ENCODE assay signal across 35 cellular contexts in genomic region chr13:22168437-22168836, GRCh38.
"Had no signal": no experiment of that assay in that cellular context is flagged by ENCODE, and none has a peak within 500 bp of the region (broad histone marks: within the 10 kb centered on the region; RNA-seq: fewer than 3 reads in every experiment).

No MANE protein-coding gene starts in this region.

- H3K27me3 ChIP-seq: adrenal gland, body of pancreas, brain microvascular endothelial cell, breast epithelium had no signal

- H3K36me3 ChIP-seq: adrenal gland, brain microvascular endothelial cell, breast epithelium had no signal

- H3K4me3 Mint-ChIP-seq: activated B cell treated with CpG ODN at 0.5 μM for 24 hours; activated CD4-positive, alpha-beta memory T cell treated with anti-CD3 and anti-CD28 coated beads for 36 hours; activated CD4-positive, alpha-beta T cell treated with anti-CD3 and anti-CD28 coated beads, Interleukin-2, amount 10 ng/mL, durations not matched to agents 24 days and 14 days; activated CD8-positive, alpha-beta T cell treated with anti-CD3 and anti-CD28 coated beads for 36 hours; activated naive CD4-positive, alpha-beta T cell treated with anti-CD3 and anti-CD28 coated beads for 36 hours; activated naive CD8-positive, alpha-beta T cell treated with anti-CD3 and anti-CD28 coated beads for 36 hours; activated T-cell treated with anti-CD3 and anti-CD28 coated beads, Interleukin-2, amount 50 U/mL, for 4 hours; activated T-cell treated with anti-CD3 and anti-CD28 coated beads, Interleukin-2, amount 50 U/mL, for 72 hours; activated T-helper 1 cell treated with anti-CD3 and anti-CD28 coated beads, Interleukin-12 subunit alpha, Interleukin-12 subunit beta, Interleukin-2, Interleukin-4 antibody, amounts not matched to agents 30 ng/mL and 10 ng/mL and 1 ng/mL, durations not matched to agents 14 hours and 24 hours and 36 hours; activated T-helper 17 cell treated with anti-CD3 and anti-CD28 coated beads, Interleukin-2, amount 50 U/mL, for 72 hours; T-helper 1 cell treated with Interleukin-12 subunit alpha and Interleukin-12 subunit beta and Interleukin-4 antibody, amounts not matched to agents 30 μg/mL and 1 μg/mL, for 36 hours; T-helper 2 cell treated with Interferon-gamma antibody and Interleukin-4, amounts not matched to agents 5 μg/mL and 100 μg/mL, for 36 hours had no signal

- H3K27ac Mint-ChIP-seq: activated B cell treated with CpG ODN at 0.5 μM for 24 hours; activated CD4-positive, alpha-beta memory T cell treated with anti-CD3 and anti-CD28 coated beads for 36 hours; activated CD4-positive, alpha-beta T cell treated with anti-CD3 and anti-CD28 coated beads, Interleukin-2, amount 10 ng/mL, durations not matched to agents 24 days and 14 days; activated CD8-positive, alpha-beta T cell treated with anti-CD3 and anti-CD28 coated beads for 36 hours; activated naive CD4-positive, alpha-beta T cell treated with anti-CD3 and anti-CD28 coated beads for 36 hours; activated naive CD4-positive, alpha-beta T cell treated with anti-CD3 and anti-CD28 coated beads, Interleukin-2, amount 50 U/mL, for 72 hours; activated naive CD8-positive, alpha-beta T cell treated with anti-CD3 and anti-CD28 coated beads for 36 hours; activated T-cell treated with anti-CD3 and anti-CD28 coated beads, Interleukin-2, amount 50 U/mL, for 72 hours; activated T-helper 1 cell treated with anti-CD3 and anti-CD28 coated beads, Interleukin-12 subunit alpha, Interleukin-12 subunit beta, Interleukin-2, Interleukin-4 antibody, amounts not matched to agents 30 ng/mL and 10 ng/mL and 1 ng/mL, durations not matched to agents 14 hours and 24 hours and 36 hours; activated T-helper 17 cell treated with anti-CD3 and anti-CD28 coated beads, Interleukin-2, amount 50 U/mL, for 72 hours; T-helper 1 cell treated with Interleukin-12 subunit alpha and Interleukin-12 subunit beta and Interleukin-4 antibody, amounts not matched to agents 30 μg/mL and 1 μg/mL, for 36 hours; T-helper 2 cell treated with Interferon-gamma antibody and Interleukin-4, amounts not matched to agents 5 μg/mL and 100 μg/mL, for 36 hours had no signal

- H3K36me3 Mint-ChIP-seq: activated CD4-positive, alpha-beta memory T cell treated with anti-CD3 and anti-CD28 coated beads for 36 hours had no signal

- H3K27me3 Mint-ChIP-seq: activated B cell treated with CpG ODN at 0.5 μM for 24 hours; activated CD4-positive, alpha-beta memory T cell treated with anti-CD3 and anti-CD28 coated beads for 36 hours; activated CD8-positive, alpha-beta T cell treated with anti-CD3 and anti-CD28 coated beads for 36 hours; activated naive CD8-positive, alpha-beta T cell treated with anti-CD3 and anti-CD28 coated beads for 36 hours; activated T-helper 17 cell treated with anti-CD3 and anti-CD28 coated beads, Interleukin-2, amount 50 U/mL, for 72 hours had no signal

- ATAC-seq: activated CD8-positive, alpha-beta T cell treated with anti-CD3 and anti-CD28 coated beads for 36 hours; activated naive CD4-positive, alpha-beta T cell treated with anti-CD3 and anti-CD28 coated beads, Interleukin-2, amount 50 U/mL, for 72 hours; activated T-cell treated with anti-CD3 and anti-CD28 coated beads, Interleukin-2, amount 50 U/mL, for 4 hours; activated T-cell treated with anti-CD3 and anti-CD28 coated beads, Interleukin-2, amount 50 U/mL, for 72 hours; activated T-helper 17 cell treated with anti-CD3 and anti-CD28 coated beads, Interleukin-2, amount 50 U/mL, for 72 hours; body of pancreas had no signal

- H3K4me3 ChIP-seq: adrenal gland, body of pancreas, breast epithelium had no signal

- H3K9me3 Mint-ChIP-seq: activated CD4-positive, alpha-beta memory T cell treated with anti-CD3 and anti-CD28 coated beads for 36 hours; activated CD8-positive, alpha-beta T cell treated with anti-CD3 and anti-CD28 coated beads for 36 hours; activated naive CD4-positive, alpha-beta T cell treated with anti-CD3 and anti-CD28 coated beads for 36 hours; activated T-helper 1 cell treated with anti-CD3 and anti-CD28 coated beads, Interleukin-12 subunit alpha, Interleukin-12 subunit beta, Interleukin-2, Interleukin-4 antibody, amounts not matched to agents 30 ng/mL and 10 ng/mL and 1 ng/mL, durations not matched to agents 14 hours and 24 hours and 36 hours; T-helper 2 cell treated with Interferon-gamma antibody and Interleukin-4, amounts not matched to agents 5 μg/mL and 100 μg/mL, for 36 hours had no signal

- H3K9me3 ChIP-seq: body of pancreas, breast epithelium had no signal

- H3K4me1 Mint-ChIP-seq: activated B cell treated with CpG ODN at 0.5 μM for 24 hours had no signal

- H3K4me1 ChIP-seq: body of pancreas, breast epithelium had no signal

- DNase-seq: activated B cell treated with CpG ODN at 0.5 μM for 24 hours; activated CD4-positive, alpha-beta memory T cell treated with anti-CD3 and anti-CD28 coated beads for 36 hours; activated CD4-positive, alpha-beta T cell treated with anti-CD3 and anti-CD28 coated beads for 4 hours; activated CD4-positive, alpha-beta T cell treated with anti-CD3 and anti-CD28 coated beads, Interleukin-2, amount 10 ng/mL, durations not matched to agents 24 days and 14 days; activated CD4-positive, alpha-beta T cell treated with anti-CD3 and anti-CD28 coated beads, Interleukin-2, amount 50 U/mL, for 1 hour; activated CD4-positive, alpha-beta T cell treated with anti-CD3 and anti-CD28 coated beads, Interleukin-2, amount 50 U/mL, for 4 hours; activated CD4-positive, CD25-positive, alpha-beta regulatory T cell treated with anti-CD3 and anti-CD28 coated beads, Interleukin-2, amount 50 U/mL, for 72 hours; activated CD8-positive, alpha-beta memory T cell treated with anti-CD3 and anti-CD28 coated beads, Interleukin-2, amount 50 U/mL, for 4 hours; activated CD8-positive, alpha-beta T cell treated with anti-CD3 and anti-CD28 coated beads for 36 hours; activated effector memory CD4-positive, alpha-beta T cell treated with anti-CD3 and anti-CD28 coated beads, Interleukin-2, amount 50 U/mL, for 16 hours; activated gamma-delta T cell treated with Interleukin-2 at 50 U/mL for 16 hours; activated naive CD4-positive, alpha-beta T cell; activated naive CD4-positive, alpha-beta T cell treated with anti-CD3 and anti-CD28 coated beads for 36 hours; activated naive CD4-positive, alpha-beta T cell treated with anti-CD3 and anti-CD28 coated beads, Interleukin-2, amount 50 U/mL, for 16 hours; activated naive CD8-positive, alpha-beta T cell treated with anti-CD3 and anti-CD28 coated beads for 36 hours; activated T-cell treated with anti-CD3 and anti-CD28 coated beads for 4 hours; activated T-cell treated with anti-CD3 and anti-CD28 coated beads, Interleukin-2, amount 50 U/mL, for 1 hour; activated T-cell treated with anti-CD3 and anti-CD28 coated beads, Interleukin-2, amount 50 U/mL, for 4 hours; activated T-cell treated with anti-CD3 and anti-CD28 coated beads, Interleukin-2, amount 50 U/mL, for 72 hours; adrenal gland; amniotic stem cell; aorta; body of pancreas; brain microvascular endothelial cell; central memory CD4-positive, alpha-beta T cell; T-helper 1 cell; T-helper 2 cell; T-helper 9 cell had no signal

- H3K27ac ChIP-seq: adrenal gland, body of pancreas, brain microvascular endothelial cell, breast epithelium, VCaP had no signal
